ENCODE assay signal across 15 cellular contexts in the genomic region with DNA sequence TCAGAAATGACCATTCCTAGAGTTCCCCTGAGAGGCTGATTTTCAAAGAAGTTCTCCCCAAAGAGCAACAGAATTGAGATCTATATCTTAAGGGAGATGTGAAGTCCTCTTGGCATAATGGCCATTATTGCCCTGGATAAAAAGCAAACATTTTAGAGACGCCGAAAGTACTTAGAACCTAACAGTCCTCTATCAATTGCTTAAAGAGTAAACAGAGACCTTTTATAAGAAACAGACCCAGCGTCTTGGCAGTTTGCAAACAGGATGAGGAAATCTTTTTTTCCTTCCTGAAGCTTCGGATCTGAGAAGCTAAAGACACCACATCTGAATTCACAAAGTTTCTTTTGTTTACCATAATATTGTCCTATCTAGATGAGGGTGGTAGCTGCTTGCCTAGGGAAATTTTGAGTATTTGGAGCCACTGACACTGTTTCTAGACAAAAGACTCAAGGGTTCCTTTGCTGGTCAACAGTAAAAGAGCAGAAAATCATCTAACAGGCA.
"Had no signal": no experiment of that assay in that cellular context is flagged by ENCODE, and none has a peak within 500 bp of the region (broad histone marks: within the 10 kb centered on the region; RNA-seq: fewer than 3 reads in every experiment).

No MANE protein-coding gene starts in this region.

- H3K9me3 Mint-ChIP-seq: activated T-helper 17 cell treated with anti-CD3 and anti-CD28 coated beads, Interleukin-2, amount 50 U/mL, for 72 hours; dendritic cell treated with granulocyte-macrophage colony-stimulating factor and Interleukin-4, amounts not matched to agents 40 ng/mL and 50 ng/mL, for 4 days; effector memory CD8-positive, alpha-beta T cell; naive B cell; stimulated activated effector memory CD8-positive, alpha-beta T cell treated with anti-CD3 and anti-CD28 coated beads, Interleukin-12 subunit alpha, Interleukin-12 subunit beta, amount 100 ng/mL, for 72 hours had no signal

- H3K4me1 Mint-ChIP-seq: activated T-helper 17 cell treated with anti-CD3 and anti-CD28 coated beads, Interleukin-2, amount 50 U/mL, for 72 hours; stimulated activated effector memory CD8-positive, alpha-beta T cell treated with anti-CD3 and anti-CD28 coated beads, Interleukin-12 subunit alpha, Interleukin-12 subunit beta, amount 100 ng/mL, for 72 hours had no signal

- H3K4me3 ChIP-seq: thyroid gland had no signal

- H3K36me3 ChIP-seq: thyroid gland had no signal

- H3K27ac ChIP-seq: parathyroid adenoma, thyroid gland had no signal

- DNase-seq: activated CD4-positive, alpha-beta T cell treated with anti-CD3 and anti-CD28 coated beads, Interleukin-2, amount 50 U/mL, for 48 hours; activated naive CD4-positive, alpha-beta T cell treated with Interleukin-2 at 50 U/mL for 16 hours; aorta; effector memory CD8-positive, alpha-beta T cell; hippocampal formation; kidney; naive B cell; T-helper 1 cell; T1000; thyroid gland had no signal

- H3K27me3 ChIP-seq: thyroid gland had no signal

- H3K9me3 ChIP-seq: thyroid gland had no signal

- H3K27ac Mint-ChIP-seq: activated T-helper 17 cell treated with anti-CD3 and anti-CD28 coated beads, Interleukin-2, amount 50 U/mL, for 72 hours; dendritic cell treated with granulocyte-macrophage colony-stimulating factor and Interleukin-4, amounts not matched to agents 40 ng/mL and 50 ng/mL, for 4 days; stimulated activated effector memory CD8-positive, alpha-beta T cell treated with anti-CD3 and anti-CD28 coated beads, Interleukin-12 subunit alpha, Interleukin-12 subunit beta, amount 100 ng/mL, for 72 hours had no signal

- H3K4me3 Mint-ChIP-seq: activated T-helper 17 cell treated with anti-CD3 and anti-CD28 coated beads, Interleukin-2, amount 50 U/mL, for 72 hours; dendritic cell treated with granulocyte-macrophage colony-stimulating factor and Interleukin-4, amounts not matched to agents 40 ng/mL and 50 ng/mL, for 4 days; effector memory CD8-positive, alpha-beta T cell; naive B cell; stimulated activated effector memory CD8-positive, alpha-beta T cell treated with anti-CD3 and anti-CD28 coated beads, Interleukin-12 subunit alpha, Interleukin-12 subunit beta, amount 100 ng/mL, for 72 hours had no signal

- H3K27me3 Mint-ChIP-seq: activated T-helper 17 cell treated with anti-CD3 and anti-CD28 coated beads, Interleukin-2, amount 50 U/mL, for 72 hours; dendritic cell treated with granulocyte-macrophage colony-stimulating factor and Interleukin-4, amounts not matched to agents 40 ng/mL and 50 ng/mL, for 4 days; effector memory CD8-positive, alpha-beta T cell; naive B cell had no signal

- ATAC-seq: activated T-helper 17 cell treated with anti-CD3 and anti-CD28 coated beads, Interleukin-2, amount 50 U/mL, for 72 hours; effector memory CD8-positive, alpha-beta T cell; SK-N-SH treated with all-trans-retinoic acid at 6 μM for 48 hours; stimulated activated effector memory CD8-positive, alpha-beta T cell treated with anti-CD3 and anti-CD28 coated beads, Interleukin-12 subunit alpha, Interleukin-12 subunit beta, amount 100 ng/mL, for 72 hours had no signal
